In the genomic region with DNA sequence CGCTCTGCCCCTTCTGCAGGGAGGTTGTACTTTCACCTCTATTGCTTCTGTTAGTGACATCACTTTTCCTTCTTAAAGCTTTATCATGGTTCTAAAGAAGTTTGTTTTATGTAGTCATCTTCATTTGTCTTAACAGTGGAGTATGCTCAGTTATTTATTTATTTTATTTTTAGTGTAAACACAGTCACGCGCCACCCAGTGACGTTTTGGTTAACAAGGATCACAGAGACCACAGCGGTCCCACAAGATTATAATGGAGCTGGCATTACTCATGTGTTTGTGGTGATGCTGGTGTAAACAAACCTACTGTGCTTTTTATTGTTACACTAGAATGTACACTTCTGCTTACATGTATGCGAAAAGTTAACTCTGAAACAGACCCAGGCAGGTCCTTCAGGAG, we compare ENCODE assay signal across 3 cellular contexts.
TF ChIP-seq lines count a peak whose summit lies in the region.

No MANE protein-coding gene starts in this region.

TF ChIP-seq in HepG2, 621 proteins besides CTCF, POLR2A, EP300 and RAD21:
- TF ChIP-seq, protein P1, sequence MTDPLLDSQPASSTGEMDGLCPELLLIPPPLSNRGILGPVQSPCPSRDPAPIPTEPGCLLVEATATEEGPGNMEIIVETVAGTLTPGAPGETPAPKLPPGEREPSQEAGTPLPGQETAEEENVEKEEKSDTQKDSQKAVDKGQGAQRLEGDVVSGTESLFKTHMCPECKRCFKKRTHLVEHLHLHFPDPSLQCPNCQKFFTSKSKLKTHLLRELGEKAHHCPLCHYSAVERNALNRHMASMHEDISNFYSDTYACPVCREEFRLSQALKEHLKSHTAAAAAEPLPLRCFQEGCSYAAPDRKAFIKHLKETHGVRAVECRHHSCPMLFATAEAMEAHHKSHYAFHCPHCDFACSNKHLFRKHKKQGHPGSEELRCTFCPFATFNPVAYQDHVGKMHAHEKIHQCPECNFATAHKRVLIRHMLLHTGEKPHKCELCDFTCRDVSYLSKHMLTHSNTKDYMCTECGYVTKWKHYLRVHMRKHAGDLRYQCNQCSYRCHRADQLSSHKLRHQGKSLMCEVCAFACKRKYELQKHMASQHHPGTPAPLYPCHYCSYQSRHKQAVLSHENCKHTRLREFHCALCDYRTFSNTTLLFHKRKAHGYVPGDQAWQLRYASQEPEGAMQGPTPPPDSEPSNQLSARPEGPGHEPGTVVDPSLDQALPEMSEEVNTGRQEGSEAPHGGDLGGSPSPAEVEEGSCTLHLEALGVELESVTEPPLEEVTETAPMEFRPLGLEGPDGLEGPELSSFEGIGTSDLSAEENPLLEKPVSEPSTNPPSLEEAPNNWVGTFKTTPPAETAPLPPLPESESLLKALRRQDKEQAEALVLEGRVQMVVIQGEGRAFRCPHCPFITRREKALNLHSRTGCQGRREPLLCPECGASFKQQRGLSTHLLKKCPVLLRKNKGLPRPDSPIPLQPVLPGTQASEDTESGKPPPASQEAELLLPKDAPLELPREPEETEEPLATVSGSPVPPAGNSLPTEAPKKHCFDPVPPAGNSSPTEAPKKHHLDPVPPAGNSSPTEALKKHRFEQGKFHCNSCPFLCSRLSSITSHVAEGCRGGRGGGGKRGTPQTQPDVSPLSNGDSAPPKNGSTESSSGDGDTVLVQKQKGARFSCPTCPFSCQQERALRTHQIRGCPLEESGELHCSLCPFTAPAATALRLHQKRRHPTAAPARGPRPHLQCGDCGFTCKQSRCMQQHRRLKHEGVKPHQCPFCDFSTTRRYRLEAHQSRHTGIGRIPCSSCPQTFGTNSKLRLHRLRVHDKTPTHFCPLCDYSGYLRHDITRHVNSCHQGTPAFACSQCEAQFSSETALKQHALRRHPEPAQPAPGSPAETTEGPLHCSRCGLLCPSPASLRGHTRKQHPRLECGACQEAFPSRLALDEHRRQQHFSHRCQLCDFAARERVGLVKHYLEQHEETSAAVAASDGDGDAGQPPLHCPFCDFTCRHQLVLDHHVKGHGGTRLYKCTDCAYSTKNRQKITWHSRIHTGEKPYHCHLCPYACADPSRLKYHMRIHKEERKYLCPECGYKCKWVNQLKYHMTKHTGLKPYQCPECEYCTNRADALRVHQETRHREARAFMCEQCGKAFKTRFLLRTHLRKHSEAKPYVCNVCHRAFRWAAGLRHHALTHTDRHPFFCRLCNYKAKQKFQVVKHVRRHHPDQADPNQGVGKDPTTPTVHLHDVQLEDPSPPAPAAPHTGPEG (CRISPR knock-in tag; IDR thresholded peaks at IDR 0.05): no peak
- TF ChIP-seq ZMYM3 (CRISPR knock-in tag; IDR thresholded peaks at IDR 0.05) (no peak), RFX5 (IDR thresholded peaks at IDR 0.05; ENCODE audit: low read depth, low read length) (no peak), NFE2L1 (CRISPR knock-in tag; IDR thresholded peaks at IDR 0.05; ENCODE audit: borderline replicate concordance) (no peak), CREB1 (IDR thresholded peaks at IDR 0.05) (peak; percentile 34; the same call in 1 of the 2 replicates), CREB1 (CRISPR knock-in tag; IDR thresholded peaks at IDR 0.05) (no peak)

TF ChIP-seq in IMR-90, 13 proteins besides CTCF, POLR2A, EP300 and RAD21:
- TF ChIP-seq MAFK (IDR thresholded peaks at IDR 0.05; ENCODE audit: low read depth, low read length) (no peak), BHLHE40 (IDR thresholded peaks at IDR 0.05; ENCODE audit: low read depth, low read length) (peak; percentile 91)
TF ChIP-seq in IMR-90: peak in this region for 1.

TF ChIP-seq in H1, 55 proteins besides CTCF, POLR2A, EP300 and RAD21:
- TF ChIP-seq, protein P2, sequence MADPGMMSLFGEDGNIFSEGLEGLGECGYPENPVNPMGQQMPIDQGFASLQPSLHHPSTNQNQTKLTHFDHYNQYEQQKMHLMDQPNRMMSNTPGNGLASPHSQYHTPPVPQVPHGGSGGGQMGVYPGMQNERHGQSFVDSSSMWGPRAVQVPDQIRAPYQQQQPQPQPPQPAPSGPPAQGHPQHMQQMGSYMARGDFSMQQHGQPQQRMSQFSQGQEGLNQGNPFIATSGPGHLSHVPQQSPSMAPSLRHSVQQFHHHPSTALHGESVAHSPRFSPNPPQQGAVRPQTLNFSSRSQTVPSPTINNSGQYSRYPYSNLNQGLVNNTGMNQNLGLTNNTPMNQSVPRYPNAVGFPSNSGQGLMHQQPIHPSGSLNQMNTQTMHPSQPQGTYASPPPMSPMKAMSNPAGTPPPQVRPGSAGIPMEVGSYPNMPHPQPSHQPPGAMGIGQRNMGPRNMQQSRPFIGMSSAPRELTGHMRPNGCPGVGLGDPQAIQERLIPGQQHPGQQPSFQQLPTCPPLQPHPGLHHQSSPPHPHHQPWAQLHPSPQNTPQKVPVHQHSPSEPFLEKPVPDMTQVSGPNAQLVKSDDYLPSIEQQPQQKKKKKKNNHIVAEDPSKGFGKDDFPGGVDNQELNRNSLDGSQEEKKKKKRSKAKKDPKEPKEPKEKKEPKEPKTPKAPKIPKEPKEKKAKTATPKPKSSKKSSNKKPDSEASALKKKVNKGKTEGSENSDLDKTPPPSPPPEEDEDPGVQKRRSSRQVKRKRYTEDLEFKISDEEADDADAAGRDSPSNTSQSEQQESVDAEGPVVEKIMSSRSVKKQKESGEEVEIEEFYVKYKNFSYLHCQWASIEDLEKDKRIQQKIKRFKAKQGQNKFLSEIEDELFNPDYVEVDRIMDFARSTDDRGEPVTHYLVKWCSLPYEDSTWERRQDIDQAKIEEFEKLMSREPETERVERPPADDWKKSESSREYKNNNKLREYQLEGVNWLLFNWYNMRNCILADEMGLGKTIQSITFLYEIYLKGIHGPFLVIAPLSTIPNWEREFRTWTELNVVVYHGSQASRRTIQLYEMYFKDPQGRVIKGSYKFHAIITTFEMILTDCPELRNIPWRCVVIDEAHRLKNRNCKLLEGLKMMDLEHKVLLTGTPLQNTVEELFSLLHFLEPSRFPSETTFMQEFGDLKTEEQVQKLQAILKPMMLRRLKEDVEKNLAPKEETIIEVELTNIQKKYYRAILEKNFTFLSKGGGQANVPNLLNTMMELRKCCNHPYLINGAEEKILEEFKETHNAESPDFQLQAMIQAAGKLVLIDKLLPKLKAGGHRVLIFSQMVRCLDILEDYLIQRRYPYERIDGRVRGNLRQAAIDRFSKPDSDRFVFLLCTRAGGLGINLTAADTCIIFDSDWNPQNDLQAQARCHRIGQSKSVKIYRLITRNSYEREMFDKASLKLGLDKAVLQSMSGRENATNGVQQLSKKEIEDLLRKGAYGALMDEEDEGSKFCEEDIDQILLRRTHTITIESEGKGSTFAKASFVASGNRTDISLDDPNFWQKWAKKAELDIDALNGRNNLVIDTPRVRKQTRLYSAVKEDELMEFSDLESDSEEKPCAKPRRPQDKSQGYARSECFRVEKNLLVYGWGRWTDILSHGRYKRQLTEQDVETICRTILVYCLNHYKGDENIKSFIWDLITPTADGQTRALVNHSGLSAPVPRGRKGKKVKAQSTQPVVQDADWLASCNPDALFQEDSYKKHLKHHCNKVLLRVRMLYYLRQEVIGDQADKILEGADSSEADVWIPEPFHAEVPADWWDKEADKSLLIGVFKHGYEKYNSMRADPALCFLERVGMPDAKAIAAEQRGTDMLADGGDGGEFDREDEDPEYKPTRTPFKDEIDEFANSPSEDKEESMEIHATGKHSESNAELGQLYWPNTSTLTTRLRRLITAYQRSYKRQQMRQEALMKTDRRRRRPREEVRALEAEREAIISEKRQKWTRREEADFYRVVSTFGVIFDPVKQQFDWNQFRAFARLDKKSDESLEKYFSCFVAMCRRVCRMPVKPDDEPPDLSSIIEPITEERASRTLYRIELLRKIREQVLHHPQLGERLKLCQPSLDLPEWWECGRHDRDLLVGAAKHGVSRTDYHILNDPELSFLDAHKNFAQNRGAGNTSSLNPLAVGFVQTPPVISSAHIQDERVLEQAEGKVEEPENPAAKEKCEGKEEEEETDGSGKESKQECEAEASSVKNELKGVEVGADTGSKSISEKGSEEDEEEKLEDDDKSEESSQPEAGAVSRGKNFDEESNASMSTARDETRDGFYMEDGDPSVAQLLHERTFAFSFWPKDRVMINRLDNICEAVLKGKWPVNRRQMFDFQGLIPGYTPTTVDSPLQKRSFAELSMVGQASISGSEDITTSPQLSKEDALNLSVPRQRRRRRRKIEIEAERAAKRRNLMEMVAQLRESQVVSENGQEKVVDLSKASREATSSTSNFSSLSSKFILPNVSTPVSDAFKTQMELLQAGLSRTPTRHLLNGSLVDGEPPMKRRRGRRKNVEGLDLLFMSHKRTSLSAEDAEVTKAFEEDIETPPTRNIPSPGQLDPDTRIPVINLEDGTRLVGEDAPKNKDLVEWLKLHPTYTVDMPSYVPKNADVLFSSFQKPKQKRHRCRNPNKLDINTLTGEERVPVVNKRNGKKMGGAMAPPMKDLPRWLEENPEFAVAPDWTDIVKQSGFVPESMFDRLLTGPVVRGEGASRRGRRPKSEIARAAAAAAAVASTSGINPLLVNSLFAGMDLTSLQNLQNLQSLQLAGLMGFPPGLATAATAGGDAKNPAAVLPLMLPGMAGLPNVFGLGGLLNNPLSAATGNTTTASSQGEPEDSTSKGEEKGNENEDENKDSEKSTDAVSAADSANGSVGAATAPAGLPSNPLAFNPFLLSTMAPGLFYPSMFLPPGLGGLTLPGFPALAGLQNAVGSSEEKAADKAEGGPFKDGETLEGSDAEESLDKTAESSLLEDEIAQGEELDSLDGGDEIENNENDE (IDR thresholded peaks at IDR 0.05; ENCODE audit: insufficient replicate concordance, low read length): no peak
- TF ChIP-seq NANOG (IDR thresholded peaks at IDR 0.05; ENCODE audit: insufficient read depth, low read depth, low read length, poor library complexity, severe bottlenecking) (no peak), RNF2 (IDR thresholded peaks at IDR 0.05; ENCODE audit: borderline replicate concordance, low read depth, low read length, missing control alignments, poor library complexity, severe bottlenecking) (no peak), HDAC2 (IDR thresholded peaks at IDR 0.05; ENCODE audit: borderline replicate concordance in 1 of 2, low read depth in 2 of 2, low read length in 2 of 2) (no peak), KDM5A (IDR thresholded peaks at IDR 0.05; ENCODE audit: low read length) (no peak), CREB1 (IDR thresholded peaks at IDR 0.05) (no peak)
- TF ChIP-seq, protein P3, sequence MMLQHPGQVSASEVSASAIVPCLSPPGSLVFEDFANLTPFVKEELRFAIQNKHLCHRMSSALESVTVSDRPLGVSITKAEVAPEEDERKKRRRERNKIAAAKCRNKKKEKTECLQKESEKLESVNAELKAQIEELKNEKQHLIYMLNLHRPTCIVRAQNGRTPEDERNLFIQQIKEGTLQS (IDR thresholded peaks at IDR 0.05; ENCODE audit: insufficient read depth, low read depth, low read length): no peak
